In the genomic region with DNA sequence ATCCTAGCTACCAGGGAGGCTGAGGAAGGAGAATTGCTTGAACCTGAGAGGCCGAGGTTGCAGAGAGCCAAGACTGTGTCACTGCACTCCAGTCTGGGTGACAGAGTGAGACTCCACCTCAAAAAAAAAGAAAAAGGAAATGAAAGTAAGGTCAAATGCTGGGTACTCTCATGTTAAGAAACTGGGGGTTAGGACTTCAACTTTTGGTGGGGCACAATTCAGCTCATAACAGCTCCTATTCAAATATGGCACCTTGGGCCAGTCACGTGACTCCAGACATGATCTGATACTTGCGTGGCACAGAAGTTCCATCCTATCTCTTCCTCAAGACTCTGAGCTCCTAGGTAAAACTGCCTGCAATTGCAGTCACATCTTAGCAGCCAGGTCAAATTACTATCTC, we compare ENCODE assay signal across 23 cellular contexts.
"Had no signal": no experiment of that assay in that cellular context is flagged by ENCODE, and none has a peak within 500 bp of the region (broad histone marks: within the 10 kb centered on the region; RNA-seq: fewer than 3 reads in every experiment).

No MANE protein-coding gene starts in this region.

- H3K9me3 ChIP-seq: esophagus squamous epithelium, gastroesophageal sphincter, pancreas, tibial artery, upper lobe of left lung, vagina had no signal

- H3K36me3 Mint-ChIP-seq: immature natural killer cell; natural killer cell treated with Interleukin-12 subunit alpha and Interleukin-12 subunit beta and Interleukin-15 and Interleukin-18, amount 100 ng/mL, for 72 hours had no signal

- H3K27ac ChIP-seq: esophagus squamous epithelium, gastroesophageal sphincter, pancreas, tibial artery, upper lobe of left lung, vagina had no signal

- H3K4me3 Mint-ChIP-seq: dendritic cell treated with granulocyte-macrophage colony-stimulating factor and Interleukin-4, amounts not matched to agents 40 ng/mL and 50 ng/mL, for 4 days; immature natural killer cell; natural killer cell treated with Interleukin-12 subunit alpha and Interleukin-12 subunit beta and Interleukin-15 and Interleukin-18, amount 100 ng/mL, for 72 hours; stimulated activated naive CD8-positive, alpha-beta T cell treated with anti-CD3 and anti-CD28 coated beads, Interleukin-15, Interleukin-2, amounts not matched to agents 100 ng/mL and 50 ng/mL, for 24 hours had no signal

- ATAC-seq: gastroesophageal sphincter; left cardiac atrium; left ventricle myocardium superior; natural killer cell treated with Interleukin-12 subunit alpha and Interleukin-12 subunit beta and Interleukin-15 and Interleukin-18, amount 100 ng/mL, for 72 hours; pancreas; right cardiac atrium had no signal

- H3K27me3 Mint-ChIP-seq: progenitor cell of endocrine pancreas had no signal

- H3K4me1 Mint-ChIP-seq: immature natural killer cell had no signal

- H3K27me3 ChIP-seq: esophagus squamous epithelium, pancreas, tibial artery, upper lobe of left lung, vagina had no signal

- H3K9me3 Mint-ChIP-seq: dendritic cell treated with granulocyte-macrophage colony-stimulating factor and Interleukin-4, amounts not matched to agents 40 ng/mL and 50 ng/mL, for 4 days; stimulated activated naive CD8-positive, alpha-beta T cell treated with anti-CD3 and anti-CD28 coated beads, Interleukin-15, Interleukin-2, amounts not matched to agents 100 ng/mL and 50 ng/mL, for 24 hours had no signal

- H3K36me3 ChIP-seq: esophagus squamous epithelium, gastroesophageal sphincter, pancreas, tibial artery, upper lobe of left lung, vagina had no signal

- FAIRE-seq: kidney, pancreas had no signal

- H3K27ac Mint-ChIP-seq: dendritic cell treated with granulocyte-macrophage colony-stimulating factor and Interleukin-4, amounts not matched to agents 40 ng/mL and 50 ng/mL, for 4 days; immature natural killer cell; natural killer cell treated with Interleukin-12 subunit alpha and Interleukin-12 subunit beta and Interleukin-15 and Interleukin-18, amount 100 ng/mL, for 72 hours; progenitor cell of endocrine pancreas; stimulated activated naive CD8-positive, alpha-beta T cell treated with anti-CD3 and anti-CD28 coated beads, Interleukin-15, Interleukin-2, amounts not matched to agents 100 ng/mL and 50 ng/mL, for 24 hours had no signal

- H3K4me1 ChIP-seq: esophagus squamous epithelium, gastroesophageal sphincter, pancreas, tibial artery, vagina had no signal

- H3K4me2 ChIP-seq: smooth muscle cell had no signal

- H3K4me3 ChIP-seq: esophagus squamous epithelium, gastroesophageal sphincter, lung, pancreas, smooth muscle cell, tibial artery, upper lobe of left lung, vagina had no signal

- DNase-seq: esophagus squamous epithelium; foreskin fibroblast; glutamatergic neuron; immature natural killer cell; kidney; left cardiac atrium; left ventricle myocardium superior; mesenchymal stem cell; midbrain; occipital lobe; pancreas; right cardiac atrium; stimulated activated CD4-positive, alpha-beta T cell treated with anti-CD3 and anti-CD28 coated beads, Interleukin-2, amount 100 ng/mL, for 48 hours; tibial artery; upper lobe of left lung had no signal
